ENCODE assay signal across 9 cellular contexts in genomic region chr15:101296418-101297405, GRCh38. TPM values are rescaled to one million over a fixed set of nuclear protein-coding genes. Genes with fewer than 3 reads are reported as not detected.
DNase-seq lines count a peak whose midpoint lies in the region; ATAC-seq and TF ChIP-seq lines count a peak whose summit lies in the region.
"Had no signal": no experiment of that assay in that cellular context is flagged by ENCODE, and none has a peak within 500 bp of the region (broad histone marks: within the 10 kb centered on the region; RNA-seq: fewer than 3 reads in every experiment).

No MANE protein-coding gene starts in this region.

- POLR2A ChIA-PET in AG04450 (lab: Yijun Ruan, JAX): no interaction called here

- H3K27ac Mint-ChIP-seq in activated naive CD8-positive, alpha-beta T cell treated with anti-CD3 and anti-CD28 coated beads, Interleukin-2, amount 50 U/mL, for 24 hours: no peak overlapping the region

- no peaks in the 10 kb centered on the region for H3K9me3 Mint-ChIP-seq in activated naive CD8-positive, alpha-beta T cell treated with anti-CD3 and anti-CD28 coated beads, Interleukin-2, amount 50 U/mL, for 24 hours

- H3K4me3 Mint-ChIP-seq in activated naive CD8-positive, alpha-beta T cell treated with anti-CD3 and anti-CD28 coated beads, Interleukin-2, amount 50 U/mL, for 24 hours: peak overlapping the region; percentile 99

- H3K27me3 ChIP-seq in AG04450 (ENCODE audit: control insufficient read depth, insufficient read depth, low read length) (peaks cover 2% of the 10 kb centered on the region), lower lobe of right lung (ENCODE audit: low read depth) (no peaks in the 10 kb centered on the region)

- intact Hi-C loops in lower lobe of right lung (cut with DNase I): loop anchor here (10.0 kb wide), 1 partner anchor 358 kb away; the partner anchor contains the start of gene TM2D3

- no peak for TF ChIP-seq CTCF in AG04450 (IDR thresholded peaks at IDR 0.05; ENCODE audit: low read depth, low read length)
- no peak for TF ChIP-seq CTCF in lower lobe of right lung (IDR thresholded peaks at IDR 0.05)

- peak overlapping the region; percentile 65 for H3K4me3 ChIP-seq in AG04450 (ENCODE audit: low read depth, low read length)
- peak overlapping the region; percentile 89 for H3K4me3 ChIP-seq in lower lobe of right lung

- no peaks in the 10 kb centered on the region for H3K9me3 ChIP-seq in AG04450 (ENCODE audit: control insufficient read depth, insufficient read depth, low read length)
- H3K9me3 ChIP-seq in lower lobe of right lung: no peaks in the 10 kb centered on the region

- H3K4me1 ChIP-seq in lower lobe of right lung: peaks cover 24% of the 10 kb centered on the region

- peaks cover 38% of the 10 kb centered on the region for H3K4me1 Mint-ChIP-seq in activated naive CD8-positive, alpha-beta T cell treated with anti-CD3 and anti-CD28 coated beads, Interleukin-2, amount 50 U/mL, for 24 hours

- no peaks in the 10 kb centered on the region for H3K27me3 Mint-ChIP-seq in activated naive CD8-positive, alpha-beta T cell treated with anti-CD3 and anti-CD28 coated beads, Interleukin-2, amount 50 U/mL, for 24 hours

- peaks cover 29% of the 10 kb centered on the region for H3K36me3 Mint-ChIP-seq in activated naive CD8-positive, alpha-beta T cell treated with anti-CD3 and anti-CD28 coated beads, Interleukin-2, amount 50 U/mL, for 24 hours (ENCODE audit: low read depth)

- H3K36me3 ChIP-seq in lower lobe of right lung: no peaks in the 10 kb centered on the region

- H3K27ac ChIP-seq in AG04450 (ENCODE audit: low read depth, low read length) (peak overlapping the region; percentile 39), lower lobe of right lung (no peak overlapping the region)

- CTCF ChIA-PET in AG04450 (lab: Charles Lee): interaction anchor here (0.6 to 12.0 kb wide), 4 partner anchors 13 to 646 kb away, joined by 3 to 232 read pairs (median 5); no protein-coding TSS in a partner anchor

- ATAC-seq in activated naive CD8-positive, alpha-beta T cell treated with anti-CD3 and anti-CD28 coated beads, Interleukin-2, amount 50 U/mL, for 24 hours: no peak
- ATAC-seq in lower lobe of right lung (no peak), GM21515 (IDR thresholded peaks at IDR 0.05; ENCODE audit: unreplicated experiment) (no peak)

- DNase-seq in AG04450 (ENCODE audit: low read depth, low spot score) (no peak), HS-5 (ENCODE audit: low read depth) (peak; percentile 74), lower lobe of right lung (no peak), NCI-H1417 treated with DMSO at 0.1 percent for 48 hours (lab: John Stamatoyannopoulos, UW) (no peak), retina (no peak), NCI-H82 (lab: John Stamatoyannopoulos, UW) (no peak)
- no peak for DNase-seq in activated naive CD8-positive, alpha-beta T cell treated with anti-CD3 and anti-CD28 coated beads, Interleukin-2, amount 50 U/mL, for 24 hours
- DNase-seq: GDM1 had no signal

RNA-seq across cellular contexts. Expression of gene SNRPA1, which starts 1.7 kb away (rescaled TPM):
- polyA plus RNA-seq in AG04450 (2011; rRNA removed): 46.4 and 57.0 TPM in 2 replicates
- 11.8 and 20.5 TPM in 2 replicates for polyA minus RNA-seq in AG04450 (2011; rRNA and poly(A)+ RNA removed)
- 35.4 TPM for total RNA-seq in lower lobe of right lung

RNA-seq across cellular contexts. Expression of gene SELENOS, which starts 19.4 kb away (rescaled TPM):
- 79.9 and 100 TPM in 2 replicates for polyA plus RNA-seq in AG04450 (2011; rRNA removed)
- 28.4 and 33.7 TPM in 2 replicates for polyA minus RNA-seq in AG04450 (2011; rRNA and poly(A)+ RNA removed)
- 64.5 TPM for total RNA-seq in lower lobe of right lung

RNA-seq across cellular contexts. Expression of gene CHSY1, which starts 44.9 kb away (rescaled TPM):
- polyA plus RNA-seq in AG04450 (2011; rRNA removed): 44.6 and 49.2 TPM in 2 replicates
- 40.1 and 49.5 TPM in 2 replicates for polyA minus RNA-seq in AG04450 (2011; rRNA and poly(A)+ RNA removed)
- 25.6 TPM for total RNA-seq in lower lobe of right lung
